Comparison of ENCODE assay signal across 19 cellular contexts in the genomic region with DNA sequence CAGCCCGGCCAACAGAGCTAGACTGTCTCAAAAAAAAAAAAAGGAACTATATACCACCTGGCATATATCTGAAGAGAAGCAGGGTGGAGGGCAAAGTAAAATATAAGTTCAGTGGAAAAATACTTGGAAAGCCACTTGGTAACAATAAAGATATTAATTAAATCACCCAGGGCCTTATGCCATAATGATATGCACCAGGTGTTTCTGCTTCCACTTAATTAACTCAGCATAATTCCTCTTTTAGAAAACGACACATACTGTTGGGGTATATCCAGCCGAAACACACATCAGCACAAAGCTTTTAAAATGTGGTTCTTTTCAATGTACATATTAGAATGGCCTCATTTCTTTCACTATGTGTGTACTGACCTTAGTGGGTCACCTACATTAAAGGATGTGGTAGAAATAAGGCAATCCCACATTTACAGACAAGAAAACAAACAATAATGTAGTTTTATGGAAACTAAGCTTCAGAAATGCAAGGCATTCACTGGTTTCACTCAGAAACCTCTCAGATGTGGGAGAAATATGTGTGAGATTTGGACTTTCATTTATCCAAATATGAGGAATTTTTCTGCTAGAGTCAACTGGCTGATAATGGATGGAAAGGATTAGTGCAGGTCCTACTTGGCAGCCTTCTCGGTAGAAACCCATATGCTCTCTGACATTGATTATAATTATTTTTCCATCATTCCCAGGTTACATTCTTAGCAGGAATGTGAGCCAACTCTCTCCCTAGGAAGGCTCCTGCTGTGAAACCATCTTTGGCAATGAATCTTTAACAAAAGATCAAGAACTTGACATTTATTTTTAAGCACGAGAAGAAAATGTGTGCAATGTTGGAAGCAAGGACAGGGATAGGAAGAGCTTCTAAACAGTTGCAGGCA.
DNase-seq lines count a peak whose midpoint lies in the region; ATAC-seq and TF ChIP-seq lines count a peak whose summit lies in the region.
"Had no signal": no experiment of that assay in that cellular context is flagged by ENCODE, and none has a peak within 500 bp of the region (broad histone marks: within the 10 kb centered on the region; RNA-seq: fewer than 3 reads in every experiment).

No MANE protein-coding gene starts in this region.

- WGBS in upper lobe of left lung, 2 donors: 62 to 73% methylated on average over 5 of the region's 5 CpGs

- TF ChIP-seq EP300 in upper lobe of left lung (IDR thresholded peaks at IDR 0.05): no peak

- H3K4me3 ChIP-seq in upper lobe of left lung: no peak overlapping the region
- no peak overlapping the region for H3K4me3 ChIP-seq in Peyer's patch
- H3K4me3 ChIP-seq: lung had no signal

- TF ChIP-seq POLR2A in upper lobe of left lung (IDR thresholded peaks at IDR 0.05): no peak
- no peak for TF ChIP-seq POLR2A in Peyer's patch (IDR thresholded peaks at IDR 0.05)

- peaks cover 28% of the 10 kb centered on the region for H3K4me1 Mint-ChIP-seq in nephron
- H3K4me1 Mint-ChIP-seq: activated B cell treated with CpG ODN at 0.5 μM for 24 hours, B cell had no signal

- H3K36me3 Mint-ChIP-seq in nephron (ENCODE audit: low read depth): no peaks in the 10 kb centered on the region
- H3K36me3 Mint-ChIP-seq: natural killer cell treated with Interleukin-12 subunit alpha and Interleukin-12 subunit beta and Interleukin-15 and Interleukin-18, amount 100 ng/mL, for 72 hours had no signal

- in situ Hi-C loops in G401 (cut with HindIII; ENCODE audit: low sequenced_read_pairs): no loop called here

- H3K36me3 ChIP-seq in upper lobe of left lung (no peaks in the 10 kb centered on the region), Peyer's patch (no peaks in the 10 kb centered on the region)

- H3K4me1 ChIP-seq in upper lobe of left lung (no peaks in the 10 kb centered on the region), Peyer's patch (no peaks in the 10 kb centered on the region)

- no peaks in the 10 kb centered on the region for H3K9me3 Mint-ChIP-seq in nephron
- H3K9me3 Mint-ChIP-seq: activated B cell treated with CpG ODN at 0.5 μM for 24 hours; effector memory CD8-positive, alpha-beta T cell; natural killer cell treated with Interleukin-12 subunit alpha and Interleukin-12 subunit beta and Interleukin-15 and Interleukin-18, amount 100 ng/mL, for 72 hours had no signal

- peak; percentile 94 for DNase-seq in G401 (ENCODE audit: low spot score)
- peak; percentile 79 for DNase-seq in NCI-H446 treated with DMSO at 0.1 percent for 48 hours (lab: John Stamatoyannopoulos, UW)
- peak; percentile 93 for DNase-seq in cerebellar cortex (ENCODE audit: low spot score)
- no peak for DNase-seq in upper lobe of left lung
- DNase-seq in Peyer's patch: no peak
- DNase-seq: activated B cell treated with CpG ODN at 0.5 μM for 24 hours; activated gamma-delta T cell; effector memory CD8-positive, alpha-beta T cell; foreskin melanocyte; KG1; NCI-H748 treated with DMSO at 0.1 percent for 48 hours; T-helper 1 cell had no signal

- H3K27me3 Mint-ChIP-seq in nephron (ENCODE audit: low read depth): no peaks in the 10 kb centered on the region

- H3K27ac Mint-ChIP-seq in nephron: peak overlapping the region; percentile 16 to 81 (median 79)
- H3K27ac Mint-ChIP-seq: activated B cell treated with CpG ODN at 0.5 μM for 24 hours; B cell; effector memory CD8-positive, alpha-beta T cell; natural killer cell treated with Interleukin-12 subunit alpha and Interleukin-12 subunit beta and Interleukin-15 and Interleukin-18, amount 100 ng/mL, for 72 hours had no signal

- no peaks in the 10 kb centered on the region for H3K9me3 ChIP-seq in upper lobe of left lung
- no peaks in the 10 kb centered on the region for H3K9me3 ChIP-seq in Peyer's patch

- ATAC-seq in HG03039 (IDR thresholded peaks at IDR 0.05; ENCODE audit: unreplicated experiment) (no peak), upper lobe of left lung (ENCODE audit: low FRiP score in 2 of 2) (no peak), HG03354 (IDR thresholded peaks at IDR 0.05; ENCODE audit: poor library complexity, severe bottlenecking, unreplicated experiment) (no peak)
- ATAC-seq: effector memory CD8-positive, alpha-beta T cell; natural killer cell treated with Interleukin-12 subunit alpha and Interleukin-12 subunit beta and Interleukin-15 and Interleukin-18, amount 100 ng/mL, for 72 hours had no signal

- no peak for TF ChIP-seq CTCF in nephron (IDR thresholded peaks at IDR 0.05; ENCODE audit: unreplicated experiment in 3 of 3)
- no peak for TF ChIP-seq CTCF in upper lobe of left lung (IDR thresholded peaks at IDR 0.05)
- no peak for TF ChIP-seq CTCF in Peyer's patch (IDR thresholded peaks at IDR 0.05)

- H3K27me3 ChIP-seq in upper lobe of left lung (no peaks in the 10 kb centered on the region), Peyer's patch (no peaks in the 10 kb centered on the region)

- H3K4me3 Mint-ChIP-seq in nephron: no peak overlapping the region
- H3K4me3 Mint-ChIP-seq: activated B cell treated with CpG ODN at 0.5 μM for 24 hours; B cell; effector memory CD8-positive, alpha-beta T cell; natural killer cell treated with Interleukin-12 subunit alpha and Interleukin-12 subunit beta and Interleukin-15 and Interleukin-18, amount 100 ng/mL, for 72 hours had no signal

- peak overlapping the region in 1 of 4 donors; percentile 48 for H3K27ac ChIP-seq in upper lobe of left lung
- no peak overlapping the region for H3K27ac ChIP-seq in Peyer's patch
- H3K27ac ChIP-seq: RWPE1 had no signal

Comparison
In these comparisons a context has a peak if more than half of its experiments do, and no peak if none do; other contexts are left out.
1. DNase-seq: peak in G401 (single experiment), NCI-H446 treated with DMSO at 0.1 percent for 48 hours (single experiment) and cerebellar cortex (single experiment); none in upper lobe of left lung (0 of 2) and Peyer's patch (0 of 3).